Comparison of ENCODE assay signal across 1 cellular context in the genomic region with DNA sequence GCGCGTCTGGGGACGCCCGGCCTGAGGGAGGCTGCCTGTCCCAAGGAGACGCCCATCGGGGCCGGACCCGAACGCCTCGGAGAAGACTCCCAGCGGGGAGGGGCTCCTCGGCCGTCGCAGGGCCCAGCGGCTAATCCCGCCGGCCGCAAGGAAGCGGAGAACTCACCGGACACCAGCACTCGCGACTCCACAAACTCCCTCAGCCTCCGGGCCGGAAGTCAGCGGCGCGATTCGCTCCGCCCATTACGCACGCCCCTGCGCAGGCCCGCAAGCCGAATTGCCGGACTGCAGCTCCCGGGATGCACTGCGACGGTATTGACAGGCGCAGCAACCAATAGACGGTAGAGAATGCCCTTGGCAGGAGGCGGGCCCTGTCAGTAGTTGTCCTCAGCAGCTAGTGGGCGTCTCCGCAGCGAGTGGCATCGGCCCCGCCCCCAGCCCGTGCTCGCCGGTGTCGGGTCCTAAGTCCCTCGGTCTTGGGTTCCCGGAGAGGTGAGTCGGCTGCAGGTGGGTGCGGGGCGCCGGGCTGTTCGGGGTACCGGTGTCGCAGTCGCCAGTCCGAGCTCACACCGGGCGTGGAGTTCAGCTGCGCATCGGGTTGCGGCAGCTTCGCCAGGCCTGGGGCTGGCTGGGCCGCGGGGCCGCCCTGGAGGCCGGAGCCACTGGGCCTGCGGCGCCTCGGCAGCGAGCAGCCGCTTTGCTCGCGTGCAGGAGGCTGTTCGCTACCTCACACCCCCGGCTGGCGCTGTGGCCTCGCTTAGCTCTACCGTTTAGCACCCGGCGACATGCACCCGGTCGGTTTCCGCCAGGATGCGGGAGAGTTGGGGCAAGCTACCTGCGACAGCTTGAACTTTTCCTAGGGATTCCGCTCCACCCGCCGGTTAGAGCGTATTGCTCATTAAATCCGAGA.
TF ChIP-seq lines count a peak whose summit lies in the region.

Gene ZNF174, plus strand, starts transcription at position 437 of the 910 bp plus-strand sequence. CDS start 790 bp downstream, outside the sequence.
Gene ZSCAN32, minus strand, starts transcription at position 226 of the 910 bp plus-strand sequence. CDS start 3,447 bp downstream, outside the sequence.

TF ChIP-seq in HepG2, 621 proteins besides CTCF, POLR2A, EP300 and RAD21 (continued from another document and continues in another):
- peak; percentile 90 for TF ChIP-seq ATF7-NPFF (CRISPR knock-in tag; IDR thresholded peaks at IDR 0.05; ENCODE audit: low read depth)
- no peak for TF ChIP-seq RBAK (CRISPR knock-in tag; IDR thresholded peaks at IDR 0.05)
- peak; percentile 67; the same call in 1 of the 2 replicates for TF ChIP-seq MAF1 (CRISPR knock-in tag; IDR thresholded peaks at IDR 0.05; ENCODE audit: borderline replicate concordance)
- no peak for TF ChIP-seq NRL (CRISPR knock-in tag; IDR thresholded peaks at IDR 0.05; ENCODE audit: borderline replicate concordance)
- no peak for TF ChIP-seq ZNF878 (CRISPR knock-in tag; IDR thresholded peaks at IDR 0.05)
- TF ChIP-seq PTBP1 (IDR thresholded peaks at IDR 0.05; ENCODE audit: low read depth, low read length, poor library complexity, severe bottlenecking): no peak
- TF ChIP-seq, protein P1, sequence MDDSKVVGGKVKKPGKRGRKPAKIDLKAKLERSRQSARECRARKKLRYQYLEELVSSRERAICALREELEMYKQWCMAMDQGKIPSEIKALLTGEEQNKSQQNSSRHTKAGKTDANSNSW (CRISPR knock-in tag; IDR thresholded peaks at IDR 0.05; ENCODE audit: borderline replicate concordance): 0 out of 2 replicates have a peak, but pooled peaks have one; percentile 65
- TF ChIP-seq ZKSCAN1 (IDR thresholded peaks at IDR 0.05; ENCODE audit: low read length): no peak
- TF ChIP-seq REST (IDR thresholded peaks at IDR 0.05; ENCODE audit: borderline replicate concordance in 1 of 2, low read depth in 1 of 2, low read length in 2 of 2): peak in 1 of 2 experiments; percentile 12; a peak in 1 of 4 replicates
- 0 out of 2 replicates have a peak, but pooled peaks have one; percentile 67 for TF ChIP-seq RXRB (CRISPR knock-in tag; IDR thresholded peaks at IDR 0.05; ENCODE audit: borderline replicate concordance)
- TF ChIP-seq ZKSCAN8 (CRISPR knock-in tag; IDR thresholded peaks at IDR 0.05; ENCODE audit: borderline replicate concordance): no peak; the same call in 1 of the 2 replicates
- TF ChIP-seq, protein P2, sequence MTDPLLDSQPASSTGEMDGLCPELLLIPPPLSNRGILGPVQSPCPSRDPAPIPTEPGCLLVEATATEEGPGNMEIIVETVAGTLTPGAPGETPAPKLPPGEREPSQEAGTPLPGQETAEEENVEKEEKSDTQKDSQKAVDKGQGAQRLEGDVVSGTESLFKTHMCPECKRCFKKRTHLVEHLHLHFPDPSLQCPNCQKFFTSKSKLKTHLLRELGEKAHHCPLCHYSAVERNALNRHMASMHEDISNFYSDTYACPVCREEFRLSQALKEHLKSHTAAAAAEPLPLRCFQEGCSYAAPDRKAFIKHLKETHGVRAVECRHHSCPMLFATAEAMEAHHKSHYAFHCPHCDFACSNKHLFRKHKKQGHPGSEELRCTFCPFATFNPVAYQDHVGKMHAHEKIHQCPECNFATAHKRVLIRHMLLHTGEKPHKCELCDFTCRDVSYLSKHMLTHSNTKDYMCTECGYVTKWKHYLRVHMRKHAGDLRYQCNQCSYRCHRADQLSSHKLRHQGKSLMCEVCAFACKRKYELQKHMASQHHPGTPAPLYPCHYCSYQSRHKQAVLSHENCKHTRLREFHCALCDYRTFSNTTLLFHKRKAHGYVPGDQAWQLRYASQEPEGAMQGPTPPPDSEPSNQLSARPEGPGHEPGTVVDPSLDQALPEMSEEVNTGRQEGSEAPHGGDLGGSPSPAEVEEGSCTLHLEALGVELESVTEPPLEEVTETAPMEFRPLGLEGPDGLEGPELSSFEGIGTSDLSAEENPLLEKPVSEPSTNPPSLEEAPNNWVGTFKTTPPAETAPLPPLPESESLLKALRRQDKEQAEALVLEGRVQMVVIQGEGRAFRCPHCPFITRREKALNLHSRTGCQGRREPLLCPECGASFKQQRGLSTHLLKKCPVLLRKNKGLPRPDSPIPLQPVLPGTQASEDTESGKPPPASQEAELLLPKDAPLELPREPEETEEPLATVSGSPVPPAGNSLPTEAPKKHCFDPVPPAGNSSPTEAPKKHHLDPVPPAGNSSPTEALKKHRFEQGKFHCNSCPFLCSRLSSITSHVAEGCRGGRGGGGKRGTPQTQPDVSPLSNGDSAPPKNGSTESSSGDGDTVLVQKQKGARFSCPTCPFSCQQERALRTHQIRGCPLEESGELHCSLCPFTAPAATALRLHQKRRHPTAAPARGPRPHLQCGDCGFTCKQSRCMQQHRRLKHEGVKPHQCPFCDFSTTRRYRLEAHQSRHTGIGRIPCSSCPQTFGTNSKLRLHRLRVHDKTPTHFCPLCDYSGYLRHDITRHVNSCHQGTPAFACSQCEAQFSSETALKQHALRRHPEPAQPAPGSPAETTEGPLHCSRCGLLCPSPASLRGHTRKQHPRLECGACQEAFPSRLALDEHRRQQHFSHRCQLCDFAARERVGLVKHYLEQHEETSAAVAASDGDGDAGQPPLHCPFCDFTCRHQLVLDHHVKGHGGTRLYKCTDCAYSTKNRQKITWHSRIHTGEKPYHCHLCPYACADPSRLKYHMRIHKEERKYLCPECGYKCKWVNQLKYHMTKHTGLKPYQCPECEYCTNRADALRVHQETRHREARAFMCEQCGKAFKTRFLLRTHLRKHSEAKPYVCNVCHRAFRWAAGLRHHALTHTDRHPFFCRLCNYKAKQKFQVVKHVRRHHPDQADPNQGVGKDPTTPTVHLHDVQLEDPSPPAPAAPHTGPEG (CRISPR knock-in tag; IDR thresholded peaks at IDR 0.05): no peak
- no peak for TF ChIP-seq ZNF782 (CRISPR knock-in tag; IDR thresholded peaks at IDR 0.05; ENCODE audit: borderline replicate concordance)
- TF ChIP-seq ZBTB1 (CRISPR knock-in tag; IDR thresholded peaks at IDR 0.05; ENCODE audit: borderline replicate concordance): no peak; the same call in 1 of the 2 replicates
- peak; percentile 69; the same call in 1 of the 2 replicates for TF ChIP-seq ZNF280B (CRISPR knock-in tag; IDR thresholded peaks at IDR 0.05; ENCODE audit: borderline replicate concordance)
- TF ChIP-seq ZSCAN30 (CRISPR knock-in tag; IDR thresholded peaks at IDR 0.05): 0 out of 2 replicates have a peak, but pooled peaks have one; percentile 60
- TF ChIP-seq NFYC (CRISPR knock-in tag; IDR thresholded peaks at IDR 0.05): peak; percentile 99
- TF ChIP-seq, protein P3, sequence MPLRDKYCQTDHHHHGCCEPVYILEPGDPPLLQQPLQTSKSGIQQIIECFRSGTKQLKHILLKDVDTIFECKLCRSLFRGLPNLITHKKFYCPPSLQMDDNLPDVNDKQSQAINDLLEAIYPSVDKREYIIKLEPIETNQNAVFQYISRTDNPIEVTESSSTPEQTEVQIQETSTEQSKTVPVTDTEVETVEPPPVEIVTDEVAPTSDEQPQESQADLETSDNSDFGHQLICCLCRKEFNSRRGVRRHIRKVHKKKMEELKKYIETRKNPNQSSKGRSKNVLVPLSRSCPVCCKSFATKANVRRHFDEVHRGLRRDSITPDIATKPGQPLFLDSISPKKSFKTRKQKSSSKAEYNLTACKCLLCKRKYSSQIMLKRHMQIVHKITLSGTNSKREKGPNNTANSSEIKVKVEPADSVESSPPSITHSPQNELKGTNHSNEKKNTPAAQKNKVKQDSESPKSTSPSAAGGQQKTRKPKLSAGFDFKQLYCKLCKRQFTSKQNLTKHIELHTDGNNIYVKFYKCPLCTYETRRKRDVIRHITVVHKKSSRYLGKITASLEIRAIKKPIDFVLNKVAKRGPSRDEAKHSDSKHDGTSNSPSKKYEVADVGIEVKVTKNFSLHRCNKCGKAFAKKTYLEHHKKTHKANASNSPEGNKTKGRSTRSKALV (CRISPR knock-in tag; IDR thresholded peaks at IDR 0.05): 0 out of 2 replicates have a peak, but pooled peaks have one; percentile 36
- peak; percentile 77; the same call in 1 of the 2 replicates for TF ChIP-seq ZNF841 (CRISPR knock-in tag; IDR thresholded peaks at IDR 0.05; ENCODE audit: borderline replicate concordance)
- peak; percentile 65; the same call in 1 of the 2 replicates for TF ChIP-seq MYPOP (CRISPR knock-in tag; IDR thresholded peaks at IDR 0.05)
- TF ChIP-seq FOXA1 (IDR thresholded peaks at IDR 0.05): no peak
- TF ChIP-seq FOXA1 (CRISPR knock-in tag; IDR thresholded peaks at IDR 0.05): peak; percentile 69
- TF ChIP-seq, protein P4, sequence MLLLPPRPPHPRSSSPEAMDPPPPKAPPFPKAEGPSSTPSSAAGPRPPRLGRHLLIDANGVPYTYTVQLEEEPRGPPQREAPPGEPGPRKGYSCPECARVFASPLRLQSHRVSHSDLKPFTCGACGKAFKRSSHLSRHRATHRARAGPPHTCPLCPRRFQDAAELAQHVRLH (CRISPR knock-in tag; IDR thresholded peaks at IDR 0.05; ENCODE audit: borderline replicate concordance, low read depth): peak; percentile 80; the same call in 1 of the 2 replicates
- TF ChIP-seq, protein P5, sequence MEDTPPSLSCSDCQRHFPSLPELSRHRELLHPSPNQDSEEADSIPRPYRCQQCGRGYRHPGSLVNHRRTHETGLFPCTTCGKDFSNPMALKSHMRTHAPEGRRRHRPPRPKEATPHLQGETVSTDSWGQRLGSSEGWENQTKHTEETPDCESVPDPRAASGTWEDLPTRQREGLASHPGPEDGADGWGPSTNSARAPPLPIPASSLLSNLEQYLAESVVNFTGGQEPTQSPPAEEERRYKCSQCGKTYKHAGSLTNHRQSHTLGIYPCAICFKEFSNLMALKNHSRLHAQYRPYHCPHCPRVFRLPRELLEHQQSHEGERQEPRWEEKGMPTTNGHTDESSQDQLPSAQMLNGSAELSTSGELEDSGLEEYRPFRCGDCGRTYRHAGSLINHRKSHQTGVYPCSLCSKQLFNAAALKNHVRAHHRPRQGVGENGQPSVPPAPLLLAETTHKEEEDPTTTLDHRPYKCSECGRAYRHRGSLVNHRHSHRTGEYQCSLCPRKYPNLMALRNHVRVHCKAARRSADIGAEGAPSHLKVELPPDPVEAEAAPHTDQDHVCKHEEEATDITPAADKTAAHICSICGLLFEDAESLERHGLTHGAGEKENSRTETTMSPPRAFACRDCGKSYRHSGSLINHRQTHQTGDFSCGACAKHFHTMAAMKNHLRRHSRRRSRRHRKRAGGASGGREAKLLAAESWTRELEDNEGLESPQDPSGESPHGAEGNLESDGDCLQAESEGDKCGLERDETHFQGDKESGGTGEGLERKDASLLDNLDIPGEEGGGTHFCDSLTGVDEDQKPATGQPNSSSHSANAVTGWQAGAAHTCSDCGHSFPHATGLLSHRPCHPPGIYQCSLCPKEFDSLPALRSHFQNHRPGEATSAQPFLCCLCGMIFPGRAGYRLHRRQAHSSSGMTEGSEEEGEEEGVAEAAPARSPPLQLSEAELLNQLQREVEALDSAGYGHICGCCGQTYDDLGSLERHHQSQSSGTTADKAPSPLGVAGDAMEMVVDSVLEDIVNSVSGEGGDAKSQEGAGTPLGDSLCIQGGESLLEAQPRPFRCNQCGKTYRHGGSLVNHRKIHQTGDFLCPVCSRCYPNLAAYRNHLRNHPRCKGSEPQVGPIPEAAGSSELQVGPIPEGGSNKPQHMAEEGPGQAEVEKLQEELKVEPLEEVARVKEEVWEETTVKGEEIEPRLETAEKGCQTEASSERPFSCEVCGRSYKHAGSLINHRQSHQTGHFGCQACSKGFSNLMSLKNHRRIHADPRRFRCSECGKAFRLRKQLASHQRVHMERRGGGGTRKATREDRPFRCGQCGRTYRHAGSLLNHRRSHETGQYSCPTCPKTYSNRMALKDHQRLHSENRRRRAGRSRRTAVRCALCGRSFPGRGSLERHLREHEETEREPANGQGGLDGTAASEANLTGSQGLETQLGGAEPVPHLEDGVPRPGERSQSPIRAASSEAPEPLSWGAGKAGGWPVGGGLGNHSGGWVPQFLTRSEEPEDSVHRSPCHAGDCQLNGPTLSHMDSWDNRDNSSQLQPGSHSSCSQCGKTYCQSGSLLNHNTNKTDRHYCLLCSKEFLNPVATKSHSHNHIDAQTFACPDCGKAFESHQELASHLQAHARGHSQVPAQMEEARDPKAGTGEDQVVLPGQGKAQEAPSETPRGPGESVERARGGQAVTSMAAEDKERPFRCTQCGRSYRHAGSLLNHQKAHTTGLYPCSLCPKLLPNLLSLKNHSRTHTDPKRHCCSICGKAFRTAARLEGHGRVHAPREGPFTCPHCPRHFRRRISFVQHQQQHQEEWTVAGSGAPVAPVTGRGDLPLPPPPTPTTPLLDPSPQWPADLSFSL (CRISPR knock-in tag; IDR thresholded peaks at IDR 0.05): 0 out of 2 replicates have a peak, but pooled peaks have one; percentile 48
- TF ChIP-seq RXRA (CRISPR knock-in tag; IDR thresholded peaks at IDR 0.05): peak; percentile 80
- peak; percentile 83; the same call in 1 of the 2 replicates for TF ChIP-seq FOXK2 (IDR thresholded peaks at IDR 0.05)
- no peak for TF ChIP-seq GTF3A (CRISPR knock-in tag; conservative IDR thresholded peaks at IDR 0.05)
